In genomic region chr13:19863323-19864017, GRCh38 we compare ENCODE assay signal across 1 cellular context.
TF ChIP-seq lines count a peak whose summit lies in the region.

Gene ZMYM5, minus strand, starts transcription at chr13:19863649. Its CDS starts 11,469 bp downstream, at chr13:19852180.

TF ChIP-seq in SK-N-SH, 30 proteins besides CTCF, POLR2A, EP300 and RAD21 (continued from another document):
- no peak for TF ChIP-seq TCF12 (IDR thresholded peaks at IDR 0.05)
- TF ChIP-seq NRF1 (IDR thresholded peaks at IDR 0.05; ENCODE audit: low read depth, low read length): peak; percentile 80
- TF ChIP-seq RXRA (IDR thresholded peaks at IDR 0.05; ENCODE audit: borderline replicate concordance, low read depth): no peak
- peak; percentile 64 for TF ChIP-seq TAF1 (IDR thresholded peaks at IDR 0.05; ENCODE audit: borderline replicate concordance, low read depth, low read length)
- 0 out of 2 replicates have a peak, but pooled peaks have one; percentile 4 for TF ChIP-seq USF1 (IDR thresholded peaks at IDR 0.05; ENCODE audit: borderline replicate concordance, low read depth)
- no peak for TF ChIP-seq GABPA (IDR thresholded peaks at IDR 0.05; ENCODE audit: low read depth)
- peak; percentile 68; the same call in 1 of the 2 replicates for TF ChIP-seq RFX5 (IDR thresholded peaks at IDR 0.05; ENCODE audit: low read length)
- no peak for TF ChIP-seq NFIC (IDR thresholded peaks at IDR 0.05; ENCODE audit: borderline replicate concordance)
- TF ChIP-seq SIN3A (IDR thresholded peaks at IDR 0.05; ENCODE audit: borderline replicate concordance, low read depth, low read length): no peak
- no peak for TF ChIP-seq YY1 (IDR thresholded peaks at IDR 0.05; ENCODE audit: low read depth)
- peak; percentile 100 for TF ChIP-seq PBX3 (IDR thresholded peaks at IDR 0.05)
- no peak for TF ChIP-seq MAX (IDR thresholded peaks at IDR 0.05; ENCODE audit: low read depth)
- TF ChIP-seq GATA2 (CRISPR knock-in tag; IDR thresholded peaks at IDR 0.05): no peak
- peak; percentile 58; the same call in 1 of the 2 replicates for TF ChIP-seq JUND (IDR thresholded peaks at IDR 0.05)
- TF ChIP-seq TEAD4 (IDR thresholded peaks at IDR 0.05; ENCODE audit: borderline replicate concordance, insufficient read depth): no peak
